ENCODE assay signal across 9 cellular contexts in the genomic region with DNA sequence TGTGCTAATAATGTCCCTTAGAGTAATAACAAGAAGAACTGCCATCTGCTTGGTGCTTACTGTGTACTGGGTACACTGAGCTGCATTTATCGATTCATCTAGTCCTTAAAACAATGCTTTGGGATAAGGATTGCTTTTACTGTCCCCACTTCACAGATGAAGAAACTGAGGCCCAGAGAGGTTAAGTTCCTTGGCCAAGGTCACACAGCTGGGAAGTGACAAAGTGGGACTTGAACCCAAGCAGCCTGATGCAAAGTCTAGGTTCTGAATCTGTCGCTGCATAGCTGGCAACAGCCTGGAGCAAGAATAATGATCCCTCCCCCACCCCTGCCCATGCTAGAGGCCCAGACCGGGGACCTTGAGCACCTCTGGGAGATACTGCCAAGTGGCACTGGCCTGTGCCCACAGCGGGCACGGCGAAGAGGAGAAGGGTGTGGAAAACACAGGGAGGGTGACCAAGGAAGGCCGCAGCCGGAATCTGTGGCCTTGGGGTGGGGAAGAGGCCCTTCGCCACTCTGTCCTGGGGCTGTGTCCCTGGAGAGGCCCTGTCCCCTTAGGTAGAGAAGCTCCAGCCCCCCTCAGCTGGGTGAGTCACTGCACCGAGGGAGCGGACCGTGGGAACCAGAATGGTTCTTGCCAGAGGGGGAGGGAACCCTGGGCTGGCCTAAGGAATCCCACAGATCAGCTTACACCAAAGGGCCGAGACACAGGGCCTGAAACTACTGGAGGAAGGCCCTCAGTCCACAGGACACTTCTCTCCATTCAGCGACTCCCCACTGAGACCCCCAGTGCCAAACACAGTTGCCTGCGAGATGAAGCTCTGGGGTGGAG. TPM values are rescaled to one million over a fixed set of nuclear protein-coding genes. Genes with fewer than 3 reads are reported as not detected.
DNase-seq lines count a peak whose midpoint lies in the region; ATAC-seq and TF ChIP-seq lines count a peak whose summit lies in the region.
"Had no signal": no experiment of that assay in that cellular context is flagged by ENCODE, and none has a peak within 500 bp of the region (broad histone marks: within the 10 kb centered on the region; RNA-seq: fewer than 3 reads in every experiment).

No MANE protein-coding gene starts in this region.

- H3K27me3 ChIP-seq in stomach = peaks cover 0 to 18% (median 0%) of the 10 kb centered on the region in 3 donors

- H3K4me3 Mint-ChIP-seq in activated CD4-positive, alpha-beta T cell treated with anti-CD3 and anti-CD28 coated beads, Interleukin-2, amount 10 ng/mL, durations not matched to agents 24 days and 14 days = no peak overlapping the region

- no peak for ATAC-seq in HG02763 (IDR thresholded peaks at IDR 0.05; ENCODE audit: unreplicated experiment)

- peaks cover 9% of the 10 kb centered on the region for H3K4me1 Mint-ChIP-seq in activated CD4-positive, alpha-beta T cell treated with anti-CD3 and anti-CD28 coated beads, Interleukin-2, amount 10 ng/mL, durations not matched to agents 24 days and 14 days

- H3K36me3 ChIP-seq in stomach = peaks cover 0 to 3% (median 0%) of the 10 kb centered on the region in 4 donors

- TF ChIP-seq CTCF in astrocyte of the cerebellum (IDR thresholded peaks at IDR 0.05; ENCODE audit: low read depth, low read length, missing control alignments) = no peak
- no peak for TF ChIP-seq CTCF in stomach (IDR thresholded peaks at IDR 0.05)

- in situ Hi-C loops in astrocyte of the cerebellum (cut with HindIII; ENCODE audit: low sequenced_read_pairs) = no loop called here

- peaks cover 59 to 95% (median 81%) of the 10 kb centered on the region in 4 donors for H3K4me1 ChIP-seq in stomach

- WGBS in stomach, 5 donors = 55 to 65% (median 58%) methylated on average over 13 to 15 of the region's 15 CpGs

- intact Hi-C loops in stomach (cut with DNase I; ENCODE audit: low total_unique reads) = no loop called here
- intact Hi-C loops in activated CD4-positive, alpha-beta T cell treated with anti-CD3 and anti-CD28 coated beads, Interleukin-2, amount 10 ng/mL, durations not matched to agents 24 days and 14 days (cut with micrococcal nuclease) = loop anchor here (10.0 kb wide), 2 partner anchors 108 to 1108 kb away; partner anchors contain the start of gene GATA2

- TF ChIP-seq EP300 in stomach (IDR thresholded peaks at IDR 0.05) = no peak

- H3K27me3 Mint-ChIP-seq in activated CD4-positive, alpha-beta T cell treated with anti-CD3 and anti-CD28 coated beads, Interleukin-2, amount 10 ng/mL, durations not matched to agents 24 days and 14 days = peaks cover 59% of the 10 kb centered on the region

- H3K9me3 ChIP-seq in iPS-18c (ENCODE audit: control insufficient read depth, insufficient read depth, low read length) = peaks cover 2% of the 10 kb centered on the region
- H3K9me3 ChIP-seq in stomach = no peaks in the 10 kb centered on the region

- H3K36me3 Mint-ChIP-seq in activated CD4-positive, alpha-beta T cell treated with anti-CD3 and anti-CD28 coated beads, Interleukin-2, amount 10 ng/mL, durations not matched to agents 24 days and 14 days (ENCODE audit: low read depth) = peaks cover 7% of the 10 kb centered on the region

- no peaks in the 10 kb centered on the region for H3K9me3 Mint-ChIP-seq in activated CD4-positive, alpha-beta T cell treated with anti-CD3 and anti-CD28 coated beads, Interleukin-2, amount 10 ng/mL, durations not matched to agents 24 days and 14 days

- H3K27ac ChIP-seq in stomach = peak overlapping the region; percentile 33 to 87 (median 83)

- H3K4me3 ChIP-seq in astrocyte of the cerebellum (ENCODE audit: low read depth, low read length) = peak overlapping the region; percentile 7
- peak overlapping the region; percentile 21; the same call in 1 of the 2 replicates for H3K4me3 ChIP-seq in iPS-18c (ENCODE audit: insufficient read depth, low read depth, low read length)
- H3K4me3 ChIP-seq in stomach = peak overlapping the region; percentile 60 to 73 (median 64)

- TF ChIP-seq POLR2A in stomach (IDR thresholded peaks at IDR 0.05) = no peak

- H3K27ac Mint-ChIP-seq in activated CD4-positive, alpha-beta T cell treated with anti-CD3 and anti-CD28 coated beads, Interleukin-2, amount 10 ng/mL, durations not matched to agents 24 days and 14 days = no peak overlapping the region

- DNase-seq in H4 (ENCODE audit: low spot score) (peak; percentile 93), astrocyte of the cerebellum (ENCODE audit: low read depth) (peak; percentile 80), stomach (no peak)
- DNase-seq in stimulated activated CD4-positive, alpha-beta T cell treated with anti-CD3 and anti-CD28 coated beads, Interleukin-4, amount 100 ng/mL, for 24 hours = no peak
- DNase-seq in activated naive CD4-positive, alpha-beta T cell treated with anti-CD3 and anti-CD28 coated beads, Interleukin-2, amount 50 U/mL, for 16 hours = no peak
- DNase-seq in activated CD4-positive, alpha-beta T cell treated with anti-CD3 and anti-CD28 coated beads, Interleukin-2, amount 10 ng/mL, durations not matched to agents 24 days and 14 days = no peak

RNA-seq across cellular contexts. Expression of gene PLXND1, which starts 3.5 kb away (rescaled TPM):
- total RNA-seq in H4 (2014; rRNA removed; shearing (Covaris generic)) = 40.4 and 65.3 TPM in 2 replicates
- 100 to 1,000 TPM in 2 of 5 donors, 10 to 100 TPM in 3; 53.1 to 251 (median 65.2) TPM for total RNA-seq in stomach
- 10 to 100 TPM; 22.6 to 44.7 (median 32.0) TPM for polyA plus RNA-seq in stomach
- 1.6 and 1.7 TPM in 2 replicates for total RNA-seq in activated CD4-positive, alpha-beta T cell treated with anti-CD3 and anti-CD28 coated beads, Interleukin-2, amount 10 ng/mL, durations not matched to agents 24 days and 14 days

RNA-seq across cellular contexts. Expression of gene H1-8, which starts 60.0 kb away (rescaled TPM):
- total RNA-seq in H4 (2014; rRNA removed; shearing (Covaris generic)) = not detected in 2 replicates
- total RNA-seq in stomach = not detected
- not detected for polyA plus RNA-seq in stomach
- not detected in 2 replicates for total RNA-seq in activated CD4-positive, alpha-beta T cell treated with anti-CD3 and anti-CD28 coated beads, Interleukin-2, amount 10 ng/mL, durations not matched to agents 24 days and 14 days
- total RNA-seq: T-helper 1 cell treated with Interleukin-12 subunit alpha and Interleukin-12 subunit beta and Interleukin-4 antibody, amounts not matched to agents 30 ng/mL and 1 ng/mL, for 36 hours had no signal

Comparison
In these comparisons a context has a peak if more than half of its experiments do, and no peak if none do; other contexts are left out.
1. DNase-seq: peak in H4 (single experiment) and astrocyte of the cerebellum (single experiment); none in stomach (single experiment), stimulated activated CD4-positive, alpha-beta T cell treated with anti-CD3 and anti-CD28 coated beads, Interleukin-4, amount 100 ng/mL, for 24 hours (single experiment), activated naive CD4-positive, alpha-beta T cell treated with anti-CD3 and anti-CD28 coated beads, Interleukin-2, amount 50 U/mL, for 16 hours (single experiment) and activated CD4-positive, alpha-beta T cell treated with anti-CD3 and anti-CD28 coated beads, Interleukin-2, amount 10 ng/mL, durations not matched to agents 24 days and 14 days (single experiment).
2. H3K4me3 ChIP-seq: peak in every context shown above with its lines; median percentile 64 in stomach; 21 in iPS-18c; 7 in astrocyte of the cerebellum.
3. RNA of gene PLXND1, which starts 3.5 kb away (total RNA-seq): 53.1 to 251 TPM in stomach and 40.4 to 65.3 TPM in H4; 1.6 to 1.7 TPM in activated CD4-positive, alpha-beta T cell treated with anti-CD3 and anti-CD28 coated beads, Interleukin-2, amount 10 ng/mL, durations not matched to agents 24 days and 14 days; every median in the first group is over 10 times any median in the second.